21 cellular contexts compared by ENCODE assay signal in genomic region chr6:42171813-42172595, GRCh38. TPM values are rescaled to one million over a fixed set of nuclear protein-coding genes. Genes with fewer than 3 reads are reported as not detected.
DNase-seq lines count a peak whose midpoint lies in the region; ATAC-seq and TF ChIP-seq lines count a peak whose summit lies in the region.
"Had no signal": no experiment of that assay in that cellular context is flagged by ENCODE, and none has a peak within 500 bp of the region (broad histone marks: within the 10 kb centered on the region; RNA-seq: fewer than 3 reads in every experiment).

No MANE protein-coding gene starts in this region.

- H3K4me1 Mint-ChIP-seq in mesothelial cell of epicardium = no peaks in the 10 kb centered on the region
- H3K4me1 Mint-ChIP-seq: CD4-positive, alpha-beta memory T cell; T-cell had no signal

- intact Hi-C loops in left colon (cut with DNase I, micrococcal nuclease) = no loop called here

- peaks cover 3% of the 10 kb centered on the region for H3K27me3 Mint-ChIP-seq in mesothelial cell of epicardium (ENCODE audit: low read depth)
- H3K27me3 Mint-ChIP-seq: CD4-positive, alpha-beta memory T cell had no signal

- ATAC-seq in left colon (peak; percentile 89), HG02870 (IDR thresholded peaks at IDR 0.05; ENCODE audit: unreplicated experiment) (no peak)
- ATAC-seq: T-cell had no signal

- H3K27ac Mint-ChIP-seq in mesothelial cell of epicardium = no peak overlapping the region
- H3K27ac Mint-ChIP-seq: CD4-positive, alpha-beta memory T cell; HFFc6; T-cell had no signal

- no peak for TF ChIP-seq CTCF in mesothelial cell of epicardium (IDR thresholded peaks at IDR 0.05; ENCODE audit: unreplicated experiment)

- H3K9me3 Mint-ChIP-seq in mesothelial cell of epicardium = no peaks in the 10 kb centered on the region
- H3K9me3 Mint-ChIP-seq: HFFc6, T-cell had no signal

- no peaks in the 10 kb centered on the region for H3K36me3 Mint-ChIP-seq in mesothelial cell of epicardium
- H3K36me3 Mint-ChIP-seq: CD4-positive, alpha-beta memory T cell; T-cell had no signal

- no peak overlapping the region for H3K4me3 Mint-ChIP-seq in mesothelial cell of epicardium
- H3K4me3 Mint-ChIP-seq: CD4-positive, alpha-beta memory T cell; HFFc6; T-cell had no signal

- DNase-seq in NCI-H526 (lab: John Stamatoyannopoulos, UW) = peak; percentile 68 to 87
- DNase-seq in NCI-H748 (lab: John Stamatoyannopoulos, UW; ENCODE audit: unreplicated experiment) = peak; percentile 84
- no peak for DNase-seq in left colon
- DNase-seq in mesothelial cell of epicardium (ENCODE audit: low spot score in 2 of 2, unreplicated experiment in 2 of 2) = no peak
- DNase-seq: C1 segment of cervical spinal cord; Caco-2; CD4-positive, alpha-beta memory T cell; DND-41; GOT3; HFFc6; IMR-90; MM.1S; NCI-H2029; NCI-H446 treated with DMSO at 0.1 percent for 48 hours; NCI-H82; Right ventricle myocardium superior; RPMI8226; T-cell had no signal

RNA-seq across cellular contexts. Expression of gene GUCA1A, which starts 1.2 kb away (rescaled TPM):
- total RNA-seq in left colon = not detected
- 0.91 to 1.3 TPM (median 0.92 TPM) in 3 replicates for total RNA-seq in mesothelial cell of epicardium
- total RNA-seq: A673; Caco-2; CD4-positive, alpha-beta memory T cell; HFFc6; Right ventricle myocardium superior; SJSA1; T-cell had no signal

RNA-seq across cellular contexts. Expression of gene GUCA1B, which starts 22.8 kb away (rescaled TPM):
- total RNA-seq in left colon (1 to 10 TPM in 1 of 2 donors, not detected in 1; 1.0 TPM), mesothelial cell of epicardium (2.2 to 2.7 TPM (median 2.6 TPM) in 3 replicates)
- total RNA-seq: SJSA1 had no signal

RNA-seq across cellular contexts. Expression of gene C6orf132, which starts 29.6 kb away (rescaled TPM):
- total RNA-seq in left colon (10 to 100 TPM; 49.7 to 66.2 TPM), mesothelial cell of epicardium (22.4 to 23.9 TPM (median 22.5 TPM) in 3 replicates)
- total RNA-seq: CD4-positive, alpha-beta memory T cell; SJSA1 had no signal

RNA-seq across cellular contexts. Expression of gene MRPS10, which starts 45.7 kb away (rescaled TPM):
- 10 to 100 TPM; 24.9 to 30.6 TPM for total RNA-seq in left colon
- 23.2 to 24.4 TPM (median 23.9 TPM) in 3 replicates for total RNA-seq in mesothelial cell of epicardium

Comparison
In these comparisons a context has a peak if more than half of its experiments do, and no peak if none do; other contexts are left out.
1. DNase-seq: peak in NCI-H526 (2 of 2) and NCI-H748 (single experiment); none in left colon (0 of 2) and mesothelial cell of epicardium (0 of 2).